In genomic region chr1:201676061-201676644, GRCh38 we compare ENCODE assay signal across 8 cellular contexts.
DNase-seq lines count a peak whose midpoint lies in the region; ATAC-seq and TF ChIP-seq lines count a peak whose summit lies in the region.

No MANE protein-coding gene starts in this region.

- no peak overlapping the region for H2BK5ac ChIP-seq in mesendoderm (ENCODE audit: low read length)

- no peak overlapping the region for H3K4me2 ChIP-seq in mesendoderm (ENCODE audit: low read length)

- DNase-seq in AG08396 (ENCODE audit: low spot score) (peak; percentile 41), MV-4-11 (lab: John Stamatoyannopoulos, UW) (peak; percentile 10), mesendoderm (peak; percentile 61), foreskin keratinocyte (no peak), caudate nucleus (lab: John Stamatoyannopoulos, UW) (no peak)

- H3K18ac ChIP-seq in mesendoderm (ENCODE audit: low read length), result no peak overlapping the region

- no peaks in the 10 kb centered on the region for H3K36me3 ChIP-seq in duodenal mucosa (ENCODE audit: control insufficient read depth in 1 of 2, insufficient read depth in 2 of 2, low read length in 2 of 2)
- no peaks in the 10 kb centered on the region for H3K36me3 ChIP-seq in mesendoderm (ENCODE audit: control insufficient read depth, insufficient read depth, low read length)

- no peak for ATAC-seq in HG02678 (IDR thresholded peaks at IDR 0.05; ENCODE audit: unreplicated experiment)
- no peak for ATAC-seq in foreskin keratinocyte
- no peak for ATAC-seq in HG03378 (IDR thresholded peaks at IDR 0.05; ENCODE audit: unreplicated experiment)

- no peaks in the 10 kb centered on the region for H3K79me1 ChIP-seq in mesendoderm (ENCODE audit: low read length)

- H3K4me3 ChIP-seq in duodenal mucosa (ENCODE audit: low read depth in 1 of 2, low read length in 2 of 2) (no peak overlapping the region), mesendoderm (ENCODE audit: low read length) (no peak overlapping the region)

- no peaks in the 10 kb centered on the region for H3K79me2 ChIP-seq in mesendoderm (ENCODE audit: control insufficient read depth, insufficient read depth, low read length)

- peak overlapping the region in 1 of 2 donors; percentile 21 for H3K9ac ChIP-seq in duodenal mucosa (ENCODE audit: low read depth in 1 of 2, low read length in 2 of 2)
- peak overlapping the region; percentile 4 for H3K9ac ChIP-seq in mesendoderm (ENCODE audit: low read length)

- TF ChIP-seq CTCF in foreskin keratinocyte (conservative IDR thresholded peaks at IDR 0.05), result no peak

- peaks cover 11 to 22% of the 10 kb centered on the region in 2 donors for H3K4me1 ChIP-seq in duodenal mucosa (ENCODE audit: control insufficient read depth in 1 of 2, insufficient read depth in 2 of 2, low read length in 2 of 2)
- peaks cover 13% of the 10 kb centered on the region for H3K4me1 ChIP-seq in mesendoderm (ENCODE audit: control insufficient read depth, low read depth, low read length)
- H3K4me1 ChIP-seq in foreskin keratinocyte, result no peaks in the 10 kb centered on the region

- H4K8ac ChIP-seq in mesendoderm (ENCODE audit: low read depth, low read length), result no peak overlapping the region

- no peaks in the 10 kb centered on the region for H3K27me3 ChIP-seq in duodenal mucosa (ENCODE audit: control insufficient read depth in 1 of 2, insufficient read depth in 2 of 2, low read length in 2 of 2)
- H3K27me3 ChIP-seq in mesendoderm (ENCODE audit: insufficient read depth, low read length, poor library complexity), result no peaks in the 10 kb centered on the region
- peaks cover 12% of the 10 kb centered on the region for H3K27me3 ChIP-seq in foreskin keratinocyte

- no peaks in the 10 kb centered on the region for H3K9me3 ChIP-seq in duodenal mucosa (ENCODE audit: control insufficient read depth in 1 of 2, low read length in 2 of 2)

- H2BK120ac ChIP-seq in mesendoderm (ENCODE audit: low read depth, low read length), result no peak overlapping the region

- H2BK15ac ChIP-seq in mesendoderm (replicated peaks; ENCODE audit: low read depth), result no peak overlapping the region

- no peak overlapping the region for H3K23ac ChIP-seq in mesendoderm (ENCODE audit: low read length)

- peak overlapping the region; percentile 1 for H3K27ac ChIP-seq in duodenal mucosa (ENCODE audit: low read depth, low read length)
- H3K27ac ChIP-seq in mesendoderm (ENCODE audit: low read depth, low read length), result no peak overlapping the region
- no peak overlapping the region for H3K27ac ChIP-seq in foreskin keratinocyte
- H3K27ac ChIP-seq in caudate nucleus (ENCODE audit: low read depth, low read length), result no peak overlapping the region

- no CpG with 5 or more reads among the region's 7 CpGs for WGBS in mesendoderm (ENCODE audit: extremely low coverage, insufficient coverage, low lambda C conversion rate)

- H2AK5ac ChIP-seq in mesendoderm (ENCODE audit: low read length), result no peak overlapping the region

- no peak overlapping the region for H4K5ac ChIP-seq in mesendoderm (ENCODE audit: low read length)

- no peak overlapping the region for H3K4ac ChIP-seq in mesendoderm (ENCODE audit: low read depth, low read length)

- peak overlapping the region; percentile 35 for H3K56ac ChIP-seq in mesendoderm (ENCODE audit: low read length)

Comparison
In these comparisons a context has a peak if more than half of its experiments do, and no peak if none do; other contexts are left out.
1. DNase-seq: peak in AG08396 (single experiment), MV-4-11 (single experiment) and mesendoderm (single experiment); none in foreskin keratinocyte (0 of 2) and caudate nucleus (0 of 61).